In the genomic region with DNA sequence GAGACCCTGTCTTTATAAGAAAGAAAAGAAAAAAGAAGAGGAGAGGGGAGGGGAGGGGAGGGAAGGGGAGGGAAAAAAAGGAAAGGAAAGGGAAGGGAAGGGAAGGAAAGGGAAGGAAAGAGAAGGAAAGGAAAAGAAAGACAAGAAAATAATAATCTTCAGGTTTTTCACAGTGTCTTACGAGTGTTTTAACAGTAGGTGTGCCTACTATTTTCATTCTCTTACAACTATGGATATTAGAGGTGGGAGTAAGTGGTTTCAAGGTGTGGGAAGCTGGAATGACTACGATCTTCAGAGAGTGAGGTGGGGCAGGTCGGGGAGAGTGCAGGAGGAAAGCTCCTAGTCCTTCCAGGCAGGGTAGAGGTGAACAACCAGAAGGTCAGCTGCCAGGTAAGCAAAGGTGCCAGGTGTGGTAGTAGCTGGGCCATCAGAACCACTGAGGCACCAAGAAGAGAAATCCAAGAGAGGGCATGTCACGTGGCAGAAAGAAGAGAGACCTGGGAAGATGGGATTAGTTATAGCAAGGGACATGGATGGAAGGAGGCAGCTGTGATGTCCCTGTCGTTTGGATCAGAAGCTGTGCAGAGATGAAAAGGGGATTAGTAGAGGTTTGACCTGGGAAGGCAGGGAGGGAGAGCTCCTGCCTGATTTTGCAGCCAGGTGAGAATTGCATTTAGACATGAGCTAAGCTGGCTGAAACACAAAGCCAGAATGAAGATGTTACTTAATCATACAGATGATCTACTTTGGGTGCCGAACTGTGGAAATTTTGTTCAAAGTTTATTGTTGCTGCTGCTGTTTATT, we compare ENCODE assay signal across 17 cellular contexts.
"Had no signal": no experiment of that assay in that cellular context is flagged by ENCODE, and none has a peak within 500 bp of the region (broad histone marks: within the 10 kb centered on the region; RNA-seq: fewer than 3 reads in every experiment).

No MANE protein-coding gene starts in this region.

- H3K4me3 Mint-ChIP-seq: activated B cell treated with CpG ODN at 0.5 μM for 24 hours; activated CD4-positive, alpha-beta T cell treated with anti-CD3 and anti-CD28 coated beads, Interleukin-2, amount 10 ng/mL, durations not matched to agents 7 days and 5 days; effector memory CD8-positive, alpha-beta T cell; naive thymus-derived CD8-positive, alpha-beta T cell; T-helper 1 cell treated with Interleukin-12 subunit alpha and Interleukin-12 subunit beta and Interleukin-4 antibody, amounts not matched to agents 30 μg/mL and 1 μg/mL, for 36 hours had no signal

- H3K9me3 ChIP-seq: gastroesophageal sphincter, sigmoid colon, thyroid gland had no signal

- H3K4me3 ChIP-seq: gastroesophageal sphincter, hepatocyte, sigmoid colon, thyroid gland had no signal

- H3K4me1 Mint-ChIP-seq: activated CD4-positive, alpha-beta T cell treated with anti-CD3 and anti-CD28 coated beads, Interleukin-2, amount 10 ng/mL, durations not matched to agents 7 days and 5 days had no signal

- DNase-seq: activated B cell treated with CpG ODN at 0.5 μM for 24 hours; activated CD4-positive, alpha-beta T cell treated with anti-CD3 and anti-CD28 coated beads, Interleukin-2, amount 10 ng/mL, durations not matched to agents 7 days and 5 days; activated CD8-positive, alpha-beta memory T cell treated with anti-CD3 and anti-CD28 coated beads for 24 hours; activated naive CD4-positive, alpha-beta T cell treated with anti-CD3 and anti-CD28 coated beads, Interleukin-2, amount 50 U/mL, for 16 hours; central memory CD4-positive, alpha-beta T cell; cortex of kidney; effector memory CD8-positive, alpha-beta T cell; kidney; naive thymus-derived CD8-positive, alpha-beta T cell; sigmoid colon; stimulated activated CD4-positive, alpha-beta T cell treated with anti-CD3 and anti-CD28 coated beads, Interleukin-2, amount 100 ng/mL, for 48 hours; thyroid gland had no signal

- H3K27me3 Mint-ChIP-seq: activated B cell treated with CpG ODN at 0.5 μM for 24 hours; activated CD4-positive, alpha-beta T cell treated with anti-CD3 and anti-CD28 coated beads, Interleukin-2, amount 10 ng/mL, durations not matched to agents 7 days and 5 days; effector memory CD8-positive, alpha-beta T cell; naive thymus-derived CD8-positive, alpha-beta T cell; progenitor cell of endocrine pancreas had no signal

- ATAC-seq: effector memory CD8-positive, alpha-beta T cell; gastroesophageal sphincter; naive thymus-derived CD8-positive, alpha-beta T cell had no signal

- H3K9me3 Mint-ChIP-seq: activated B cell treated with CpG ODN at 0.5 μM for 24 hours; activated CD4-positive, alpha-beta T cell treated with anti-CD3 and anti-CD28 coated beads, Interleukin-2, amount 10 ng/mL, durations not matched to agents 7 days and 5 days; effector memory CD8-positive, alpha-beta T cell; naive thymus-derived CD8-positive, alpha-beta T cell; T-helper 1 cell treated with Interleukin-12 subunit alpha and Interleukin-12 subunit beta and Interleukin-4 antibody, amounts not matched to agents 30 μg/mL and 1 μg/mL, for 36 hours had no signal

- H3K27ac Mint-ChIP-seq: activated B cell treated with CpG ODN at 0.5 μM for 24 hours; activated CD4-positive, alpha-beta T cell treated with anti-CD3 and anti-CD28 coated beads, Interleukin-2, amount 10 ng/mL, durations not matched to agents 7 days and 5 days; effector memory CD8-positive, alpha-beta T cell; progenitor cell of endocrine pancreas; T-helper 1 cell treated with Interleukin-12 subunit alpha and Interleukin-12 subunit beta and Interleukin-4 antibody, amounts not matched to agents 30 μg/mL and 1 μg/mL, for 36 hours had no signal

- H3K36me3 ChIP-seq: sigmoid colon, thyroid gland had no signal

- H3K27me3 ChIP-seq: gastroesophageal sphincter, hepatocyte, sigmoid colon, thyroid gland had no signal

- H3K4me1 ChIP-seq: gastroesophageal sphincter, sigmoid colon had no signal

- H3K27ac ChIP-seq: epithelial cell of prostate, gastroesophageal sphincter, hepatocyte, sigmoid colon, thyroid gland had no signal
